In the genomic region with DNA sequence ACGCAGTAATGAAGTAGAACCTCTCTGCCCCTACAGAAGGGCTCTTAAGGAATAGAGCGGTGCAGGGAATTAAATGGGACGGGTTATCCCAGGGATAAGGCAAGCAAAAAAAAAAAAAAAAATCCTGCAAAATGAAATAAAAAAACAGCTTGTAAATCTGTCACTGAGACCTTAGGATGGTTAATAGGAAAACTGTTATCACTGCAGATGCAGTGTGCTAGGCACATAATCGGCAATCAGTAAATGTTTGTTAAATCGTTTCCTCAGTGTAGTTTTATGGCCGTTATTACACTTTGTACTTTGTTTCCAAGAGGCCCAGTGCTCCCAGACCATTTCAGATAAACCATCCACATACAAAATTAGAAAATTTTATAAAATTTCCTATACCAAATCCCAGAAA, we compare ENCODE assay signal across 8 cellular contexts. TPM values are rescaled to one million over a fixed set of nuclear protein-coding genes. Genes with fewer than 3 reads are reported as not detected.
DNase-seq lines count a peak whose midpoint lies in the region; ATAC-seq and TF ChIP-seq lines count a peak whose summit lies in the region.

No MANE protein-coding gene starts in this region.

- peaks cover 15 to 32% (median 22%) of the 10 kb centered on the region in 3 donors for H3K4me1 Mint-ChIP-seq in IgD-negative memory B cell
- H3K4me1 Mint-ChIP-seq in central memory CD8-positive, alpha-beta T cell, result peaks cover 30% of the 10 kb centered on the region

- H3K27me3 Mint-ChIP-seq in IgD-negative memory B cell, result no peaks in the 10 kb centered on the region
- no peaks in the 10 kb centered on the region for H3K27me3 Mint-ChIP-seq in central memory CD8-positive, alpha-beta T cell

- H3K4me1 ChIP-seq in muscle layer of duodenum (ENCODE audit: control insufficient read depth in 1 of 2, insufficient read depth in 2 of 2, low read length in 2 of 2), result peaks cover 0 to 22% of the 10 kb centered on the region in 2 donors

- H3K4me3 ChIP-seq in AG10803 (ENCODE audit: low read length), result peak overlapping the region; percentile 73
- peak overlapping the region; percentile 72 to 85 for H3K4me3 ChIP-seq in muscle layer of duodenum (ENCODE audit: low read depth in 1 of 2, low read length in 2 of 2)

- peak overlapping the region; percentile 98 for H3K27ac ChIP-seq in muscle layer of duodenum (ENCODE audit: low read length)

- peaks cover 4% of the 10 kb centered on the region for H3K36me3 Mint-ChIP-seq in IgD-negative memory B cell
- H3K36me3 Mint-ChIP-seq in central memory CD8-positive, alpha-beta T cell (ENCODE audit: insufficient read depth), result peaks cover 34% of the 10 kb centered on the region

- no peaks in the 10 kb centered on the region for H3K9me3 Mint-ChIP-seq in IgD-negative memory B cell
- no peaks in the 10 kb centered on the region for H3K9me3 Mint-ChIP-seq in central memory CD8-positive, alpha-beta T cell

- no peaks in the 10 kb centered on the region for H3K27me3 ChIP-seq in muscle layer of duodenum (ENCODE audit: low read depth, low read length)

- peaks cover 6 to 14% of the 10 kb centered on the region in 2 donors for H3K36me3 ChIP-seq in muscle layer of duodenum (ENCODE audit: control insufficient read depth in 1 of 2, insufficient read depth in 2 of 2, low read length in 2 of 2)

- TF ChIP-seq CTCF in AG10803 (conservative IDR thresholded peaks at IDR 0.05; ENCODE audit: low read length), result no peak

- peak overlapping the region; percentile 63 to 95 (median 83) for H3K4me3 Mint-ChIP-seq in IgD-negative memory B cell
- H3K4me3 Mint-ChIP-seq in central memory CD8-positive, alpha-beta T cell, result peak overlapping the region; percentile 90

- ATAC-seq in central memory CD8-positive, alpha-beta T cell (replicated peaks; ENCODE audit: extremely low read depth, poor library complexity, severe bottlenecking), result no peak
- ATAC-seq in HG02884 (IDR thresholded peaks at IDR 0.05; ENCODE audit: unreplicated experiment), result no peak
- no peak for ATAC-seq in HG03025 (IDR thresholded peaks at IDR 0.05; ENCODE audit: low FRiP score, unreplicated experiment)

- peak overlapping the region; percentile 23 to 99 (median 87) for H3K27ac Mint-ChIP-seq in IgD-negative memory B cell
- peak overlapping the region; percentile 98 for H3K27ac Mint-ChIP-seq in central memory CD8-positive, alpha-beta T cell (ENCODE audit: low read depth)

- DNase-seq in AG10803 (ENCODE audit: low read depth) (no peak), SHP77 treated with DMSO at 0.1 percent for 48 hours (lab: John Stamatoyannopoulos, UW) (no peak), NCI-H1694 treated with DMSO at 0.1 percent for 48 hours (lab: John Stamatoyannopoulos, UW) (no peak)
- no peak for DNase-seq in central memory CD8-positive, alpha-beta T cell (ENCODE audit: low spot score in 2 of 2)

- H3K9me3 ChIP-seq in muscle layer of duodenum (ENCODE audit: control insufficient read depth in 1 of 2, low read length in 2 of 2), result no peaks in the 10 kb centered on the region

RNA-seq across cellular contexts. Expression of a gene that starts 1.0 kb away (rescaled TPM):
- polyA plus RNA-seq in IgD-negative memory B cell, result 74.2 TPM

RNA-seq across cellular contexts. Expression of a gene that starts 1.3 kb away (rescaled TPM):
- 17.9 TPM for polyA plus RNA-seq in IgD-negative memory B cell

RNA-seq across cellular contexts. Expression of a gene that starts 18.2 kb away (rescaled TPM):
- polyA plus RNA-seq in IgD-negative memory B cell, result 2,145 TPM

RNA-seq across cellular contexts. Expression of a gene that starts 23.1 kb away (rescaled TPM):
- polyA plus RNA-seq in IgD-negative memory B cell, result 113 TPM
